Comparison of ENCODE assay signal across 1 cellular context in the genomic region with DNA sequence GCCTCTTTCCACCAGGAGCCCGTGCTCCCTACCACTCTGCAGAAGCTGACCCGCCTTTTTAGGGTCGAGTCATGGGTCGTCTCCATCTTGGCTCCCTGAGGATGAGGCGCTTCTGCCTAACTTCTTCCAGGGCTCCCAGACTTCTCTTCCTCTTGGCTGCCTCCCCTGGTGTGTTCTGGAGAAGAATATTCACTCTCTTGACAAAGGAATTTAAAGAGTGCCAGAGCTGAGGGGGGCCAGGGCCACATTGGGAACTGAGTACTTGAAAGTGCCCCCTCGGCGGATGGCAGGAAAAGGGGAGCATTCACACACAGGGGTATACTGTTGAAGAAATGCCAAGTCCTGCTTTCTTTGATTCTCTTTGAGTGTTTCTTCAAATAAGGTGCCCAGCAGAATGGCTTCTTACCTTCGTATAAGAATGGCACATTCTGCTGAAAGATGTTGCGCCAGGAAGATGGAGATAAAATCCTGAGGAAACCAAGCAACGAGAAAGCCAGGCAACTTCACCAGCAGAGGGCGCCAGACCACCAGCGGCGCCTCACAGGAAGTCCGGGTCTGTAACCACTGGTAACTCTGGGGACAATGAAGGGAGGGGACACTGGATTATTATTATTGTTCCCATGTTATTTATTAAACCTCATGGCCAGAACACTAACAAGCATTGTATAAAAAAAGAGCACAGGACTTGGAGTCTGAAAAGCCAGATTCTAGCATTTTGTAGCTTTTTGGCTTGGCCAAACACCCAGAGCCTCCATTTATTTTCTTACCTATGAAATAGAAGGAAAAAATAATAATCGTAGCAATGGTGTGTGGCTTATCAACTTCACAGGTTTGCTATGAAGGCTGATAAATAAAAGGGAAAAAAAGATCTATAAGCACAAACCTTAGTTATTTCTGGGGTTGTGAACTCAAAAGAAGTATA.
A peak's percentile ranks its signal among the peaks of the same experiment; 100 is the strongest.
TF ChIP-seq lines count a peak whose summit lies in the region.

No MANE protein-coding gene starts in this region.

TF ChIP-seq in K562, 482 proteins besides CTCF, POLR2A, EP300 and RAD21 (continued from another document and continues in another):
- TF ChIP-seq, protein P1, sequence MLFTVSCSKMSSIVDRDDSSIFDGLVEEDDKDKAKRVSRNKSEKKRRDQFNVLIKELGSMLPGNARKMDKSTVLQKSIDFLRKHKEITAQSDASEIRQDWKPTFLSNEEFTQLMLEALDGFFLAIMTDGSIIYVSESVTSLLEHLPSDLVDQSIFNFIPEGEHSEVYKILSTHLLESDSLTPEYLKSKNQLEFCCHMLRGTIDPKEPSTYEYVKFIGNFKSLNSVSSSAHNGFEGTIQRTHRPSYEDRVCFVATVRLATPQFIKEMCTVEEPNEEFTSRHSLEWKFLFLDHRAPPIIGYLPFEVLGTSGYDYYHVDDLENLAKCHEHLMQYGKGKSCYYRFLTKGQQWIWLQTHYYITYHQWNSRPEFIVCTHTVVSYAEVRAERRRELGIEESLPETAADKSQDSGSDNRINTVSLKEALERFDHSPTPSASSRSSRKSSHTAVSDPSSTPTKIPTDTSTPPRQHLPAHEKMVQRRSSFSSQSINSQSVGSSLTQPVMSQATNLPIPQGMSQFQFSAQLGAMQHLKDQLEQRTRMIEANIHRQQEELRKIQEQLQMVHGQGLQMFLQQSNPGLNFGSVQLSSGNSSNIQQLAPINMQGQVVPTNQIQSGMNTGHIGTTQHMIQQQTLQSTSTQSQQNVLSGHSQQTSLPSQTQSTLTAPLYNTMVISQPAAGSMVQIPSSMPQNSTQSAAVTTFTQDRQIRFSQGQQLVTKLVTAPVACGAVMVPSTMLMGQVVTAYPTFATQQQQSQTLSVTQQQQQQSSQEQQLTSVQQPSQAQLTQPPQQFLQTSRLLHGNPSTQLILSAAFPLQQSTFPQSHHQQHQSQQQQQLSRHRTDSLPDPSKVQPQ (CRISPR knock-in tag; IDR thresholded peaks at IDR 0.05; ENCODE audit: borderline replicate concordance): no peak
- TF ChIP-seq THRAP3 (IDR thresholded peaks at IDR 0.05; ENCODE audit: borderline replicate concordance) (no peak), TRIM24 (IDR thresholded peaks at IDR 0.05) (0 out of 4 replicates have a peak, but pooled peaks of 1 of the 2 experiments have one; percentile 21), POLR3G (IDR thresholded peaks at IDR 0.05; ENCODE audit: extremely low read depth, insufficient read length, insufficient replicate concordance) (no peak), ZNF41 (CRISPR knock-in tag; conservative IDR thresholded peaks at IDR 0.05) (no peak), CC2D1A (IDR thresholded peaks at IDR 0.05) (peak; percentile 77), MEIS2 (IDR thresholded peaks at IDR 0.05; ENCODE audit: partially characterized antibody) (peak; percentile 4), BRD9 (IDR thresholded peaks at IDR 0.05; ENCODE audit: low read depth, partially characterized antibody) (no peak), ZBED1 (IDR thresholded peaks at IDR 0.05) (no peak), ETV5 (CRISPR knock-in tag; IDR thresholded peaks at IDR 0.05; ENCODE audit: low read depth) (no peak), ARID2 (IDR thresholded peaks at IDR 0.05) (peak; percentile 10; the same call in 1 of the 2 replicates), SMAD2 (IDR thresholded peaks at IDR 0.05; ENCODE audit: low read depth, low read length) (no peak), MCM3 (IDR thresholded peaks at IDR 0.05) (no peak), ZNF354B (CRISPR knock-in tag; IDR thresholded peaks at IDR 0.05) (no peak), MAZ (CRISPR knock-in tag; conservative IDR thresholded peaks at IDR 0.05 in 1 of 2, IDR thresholded peaks at IDR 0.05 in 1 of 2) (peak in 1 of 2 experiments; percentile 40; a peak in 1 of 4 replicates), MAFK (IDR thresholded peaks at IDR 0.05; ENCODE audit: low read length) (no peak), ARHGAP35 (IDR thresholded peaks at IDR 0.05; ENCODE audit: partially characterized antibody) (no peak), ZNF76 (CRISPR knock-in tag; IDR thresholded peaks at IDR 0.05; ENCODE audit: borderline replicate concordance) (no peak), HMG20A (CRISPR knock-in tag; conservative IDR thresholded peaks at IDR 0.05) (no peak), NUFIP1 (IDR thresholded peaks at IDR 0.05; ENCODE audit: partially characterized antibody) (no peak), CHD2 (IDR thresholded peaks at IDR 0.05; ENCODE audit: low read depth, low read length) (no peak)
- TF ChIP-seq, protein P2, sequence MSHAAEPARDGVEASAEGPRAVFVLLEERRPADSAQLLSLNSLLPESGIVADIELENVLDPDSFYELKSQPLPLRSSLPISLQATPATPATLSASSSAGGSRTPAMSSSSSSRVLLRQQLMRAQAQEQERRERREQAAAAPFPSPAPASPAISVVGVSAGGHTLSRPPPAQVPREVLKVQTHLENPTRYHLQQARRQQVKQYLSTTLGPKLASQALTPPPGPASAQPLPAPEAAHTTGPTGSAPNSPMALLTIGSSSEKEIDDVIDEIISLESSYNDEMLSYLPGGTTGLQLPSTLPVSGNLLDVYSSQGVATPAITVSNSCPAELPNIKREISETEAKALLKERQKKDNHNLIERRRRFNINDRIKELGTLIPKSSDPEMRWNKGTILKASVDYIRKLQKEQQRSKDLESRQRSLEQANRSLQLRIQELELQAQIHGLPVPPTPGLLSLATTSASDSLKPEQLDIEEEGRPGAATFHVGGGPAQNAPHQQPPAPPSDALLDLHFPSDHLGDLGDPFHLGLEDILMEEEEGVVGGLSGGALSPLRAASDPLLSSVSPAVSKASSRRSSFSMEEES (CRISPR knock-in tag; IDR thresholded peaks at IDR 0.05): no peak
- TF ChIP-seq, protein P3, sequence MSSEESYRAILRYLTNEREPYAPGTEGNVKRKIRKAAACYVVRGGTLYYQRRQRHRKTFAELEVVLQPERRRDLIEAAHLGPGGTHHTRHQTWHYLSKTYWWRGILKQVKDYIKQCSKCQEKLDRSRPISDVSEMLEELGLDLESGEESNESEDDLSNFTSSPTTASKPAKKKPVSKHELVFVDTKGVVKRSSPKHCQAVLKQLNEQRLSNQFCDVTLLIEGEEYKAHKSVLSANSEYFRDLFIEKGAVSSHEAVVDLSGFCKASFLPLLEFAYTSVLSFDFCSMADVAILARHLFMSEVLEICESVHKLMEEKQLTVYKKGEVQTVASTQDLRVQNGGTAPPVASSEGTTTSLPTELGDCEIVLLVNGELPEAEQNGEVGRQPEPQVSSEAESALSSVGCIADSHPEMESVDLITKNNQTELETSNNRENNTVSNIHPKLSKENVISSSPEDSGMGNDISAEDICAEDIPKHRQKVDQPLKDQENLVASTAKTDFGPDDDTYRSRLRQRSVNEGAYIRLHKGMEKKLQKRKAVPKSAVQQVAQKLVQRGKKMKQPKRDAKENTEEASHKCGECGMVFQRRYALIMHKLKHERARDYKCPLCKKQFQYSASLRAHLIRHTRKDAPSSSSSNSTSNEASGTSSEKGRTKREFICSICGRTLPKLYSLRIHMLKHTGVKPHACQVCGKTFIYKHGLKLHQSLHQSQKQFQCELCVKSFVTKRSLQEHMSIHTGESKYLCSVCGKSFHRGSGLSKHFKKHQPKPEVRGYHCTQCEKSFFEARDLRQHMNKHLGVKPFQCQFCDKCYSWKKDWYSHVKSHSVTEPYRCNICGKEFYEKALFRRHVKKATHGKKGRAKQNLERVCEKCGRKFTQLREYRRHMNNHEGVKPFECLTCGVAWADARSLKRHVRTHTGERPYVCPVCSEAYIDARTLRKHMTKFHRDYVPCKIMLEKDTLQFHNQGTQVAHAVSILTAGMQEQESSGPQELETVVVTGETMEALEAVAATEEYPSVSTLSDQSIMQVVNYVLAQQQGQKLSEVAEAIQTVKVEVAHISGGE (CRISPR knock-in tag; IDR thresholded peaks at IDR 0.05): peak in 2 of 3 experiments; percentile 66 to 78; a peak in 4 of 6 replicates
- TF ChIP-seq, protein P4, sequence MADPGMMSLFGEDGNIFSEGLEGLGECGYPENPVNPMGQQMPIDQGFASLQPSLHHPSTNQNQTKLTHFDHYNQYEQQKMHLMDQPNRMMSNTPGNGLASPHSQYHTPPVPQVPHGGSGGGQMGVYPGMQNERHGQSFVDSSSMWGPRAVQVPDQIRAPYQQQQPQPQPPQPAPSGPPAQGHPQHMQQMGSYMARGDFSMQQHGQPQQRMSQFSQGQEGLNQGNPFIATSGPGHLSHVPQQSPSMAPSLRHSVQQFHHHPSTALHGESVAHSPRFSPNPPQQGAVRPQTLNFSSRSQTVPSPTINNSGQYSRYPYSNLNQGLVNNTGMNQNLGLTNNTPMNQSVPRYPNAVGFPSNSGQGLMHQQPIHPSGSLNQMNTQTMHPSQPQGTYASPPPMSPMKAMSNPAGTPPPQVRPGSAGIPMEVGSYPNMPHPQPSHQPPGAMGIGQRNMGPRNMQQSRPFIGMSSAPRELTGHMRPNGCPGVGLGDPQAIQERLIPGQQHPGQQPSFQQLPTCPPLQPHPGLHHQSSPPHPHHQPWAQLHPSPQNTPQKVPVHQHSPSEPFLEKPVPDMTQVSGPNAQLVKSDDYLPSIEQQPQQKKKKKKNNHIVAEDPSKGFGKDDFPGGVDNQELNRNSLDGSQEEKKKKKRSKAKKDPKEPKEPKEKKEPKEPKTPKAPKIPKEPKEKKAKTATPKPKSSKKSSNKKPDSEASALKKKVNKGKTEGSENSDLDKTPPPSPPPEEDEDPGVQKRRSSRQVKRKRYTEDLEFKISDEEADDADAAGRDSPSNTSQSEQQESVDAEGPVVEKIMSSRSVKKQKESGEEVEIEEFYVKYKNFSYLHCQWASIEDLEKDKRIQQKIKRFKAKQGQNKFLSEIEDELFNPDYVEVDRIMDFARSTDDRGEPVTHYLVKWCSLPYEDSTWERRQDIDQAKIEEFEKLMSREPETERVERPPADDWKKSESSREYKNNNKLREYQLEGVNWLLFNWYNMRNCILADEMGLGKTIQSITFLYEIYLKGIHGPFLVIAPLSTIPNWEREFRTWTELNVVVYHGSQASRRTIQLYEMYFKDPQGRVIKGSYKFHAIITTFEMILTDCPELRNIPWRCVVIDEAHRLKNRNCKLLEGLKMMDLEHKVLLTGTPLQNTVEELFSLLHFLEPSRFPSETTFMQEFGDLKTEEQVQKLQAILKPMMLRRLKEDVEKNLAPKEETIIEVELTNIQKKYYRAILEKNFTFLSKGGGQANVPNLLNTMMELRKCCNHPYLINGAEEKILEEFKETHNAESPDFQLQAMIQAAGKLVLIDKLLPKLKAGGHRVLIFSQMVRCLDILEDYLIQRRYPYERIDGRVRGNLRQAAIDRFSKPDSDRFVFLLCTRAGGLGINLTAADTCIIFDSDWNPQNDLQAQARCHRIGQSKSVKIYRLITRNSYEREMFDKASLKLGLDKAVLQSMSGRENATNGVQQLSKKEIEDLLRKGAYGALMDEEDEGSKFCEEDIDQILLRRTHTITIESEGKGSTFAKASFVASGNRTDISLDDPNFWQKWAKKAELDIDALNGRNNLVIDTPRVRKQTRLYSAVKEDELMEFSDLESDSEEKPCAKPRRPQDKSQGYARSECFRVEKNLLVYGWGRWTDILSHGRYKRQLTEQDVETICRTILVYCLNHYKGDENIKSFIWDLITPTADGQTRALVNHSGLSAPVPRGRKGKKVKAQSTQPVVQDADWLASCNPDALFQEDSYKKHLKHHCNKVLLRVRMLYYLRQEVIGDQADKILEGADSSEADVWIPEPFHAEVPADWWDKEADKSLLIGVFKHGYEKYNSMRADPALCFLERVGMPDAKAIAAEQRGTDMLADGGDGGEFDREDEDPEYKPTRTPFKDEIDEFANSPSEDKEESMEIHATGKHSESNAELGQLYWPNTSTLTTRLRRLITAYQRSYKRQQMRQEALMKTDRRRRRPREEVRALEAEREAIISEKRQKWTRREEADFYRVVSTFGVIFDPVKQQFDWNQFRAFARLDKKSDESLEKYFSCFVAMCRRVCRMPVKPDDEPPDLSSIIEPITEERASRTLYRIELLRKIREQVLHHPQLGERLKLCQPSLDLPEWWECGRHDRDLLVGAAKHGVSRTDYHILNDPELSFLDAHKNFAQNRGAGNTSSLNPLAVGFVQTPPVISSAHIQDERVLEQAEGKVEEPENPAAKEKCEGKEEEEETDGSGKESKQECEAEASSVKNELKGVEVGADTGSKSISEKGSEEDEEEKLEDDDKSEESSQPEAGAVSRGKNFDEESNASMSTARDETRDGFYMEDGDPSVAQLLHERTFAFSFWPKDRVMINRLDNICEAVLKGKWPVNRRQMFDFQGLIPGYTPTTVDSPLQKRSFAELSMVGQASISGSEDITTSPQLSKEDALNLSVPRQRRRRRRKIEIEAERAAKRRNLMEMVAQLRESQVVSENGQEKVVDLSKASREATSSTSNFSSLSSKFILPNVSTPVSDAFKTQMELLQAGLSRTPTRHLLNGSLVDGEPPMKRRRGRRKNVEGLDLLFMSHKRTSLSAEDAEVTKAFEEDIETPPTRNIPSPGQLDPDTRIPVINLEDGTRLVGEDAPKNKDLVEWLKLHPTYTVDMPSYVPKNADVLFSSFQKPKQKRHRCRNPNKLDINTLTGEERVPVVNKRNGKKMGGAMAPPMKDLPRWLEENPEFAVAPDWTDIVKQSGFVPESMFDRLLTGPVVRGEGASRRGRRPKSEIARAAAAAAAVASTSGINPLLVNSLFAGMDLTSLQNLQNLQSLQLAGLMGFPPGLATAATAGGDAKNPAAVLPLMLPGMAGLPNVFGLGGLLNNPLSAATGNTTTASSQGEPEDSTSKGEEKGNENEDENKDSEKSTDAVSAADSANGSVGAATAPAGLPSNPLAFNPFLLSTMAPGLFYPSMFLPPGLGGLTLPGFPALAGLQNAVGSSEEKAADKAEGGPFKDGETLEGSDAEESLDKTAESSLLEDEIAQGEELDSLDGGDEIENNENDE (IDR thresholded peaks at IDR 0.05; ENCODE audit: low read depth, low read length): no peak
- TF ChIP-seq, protein P5, sequence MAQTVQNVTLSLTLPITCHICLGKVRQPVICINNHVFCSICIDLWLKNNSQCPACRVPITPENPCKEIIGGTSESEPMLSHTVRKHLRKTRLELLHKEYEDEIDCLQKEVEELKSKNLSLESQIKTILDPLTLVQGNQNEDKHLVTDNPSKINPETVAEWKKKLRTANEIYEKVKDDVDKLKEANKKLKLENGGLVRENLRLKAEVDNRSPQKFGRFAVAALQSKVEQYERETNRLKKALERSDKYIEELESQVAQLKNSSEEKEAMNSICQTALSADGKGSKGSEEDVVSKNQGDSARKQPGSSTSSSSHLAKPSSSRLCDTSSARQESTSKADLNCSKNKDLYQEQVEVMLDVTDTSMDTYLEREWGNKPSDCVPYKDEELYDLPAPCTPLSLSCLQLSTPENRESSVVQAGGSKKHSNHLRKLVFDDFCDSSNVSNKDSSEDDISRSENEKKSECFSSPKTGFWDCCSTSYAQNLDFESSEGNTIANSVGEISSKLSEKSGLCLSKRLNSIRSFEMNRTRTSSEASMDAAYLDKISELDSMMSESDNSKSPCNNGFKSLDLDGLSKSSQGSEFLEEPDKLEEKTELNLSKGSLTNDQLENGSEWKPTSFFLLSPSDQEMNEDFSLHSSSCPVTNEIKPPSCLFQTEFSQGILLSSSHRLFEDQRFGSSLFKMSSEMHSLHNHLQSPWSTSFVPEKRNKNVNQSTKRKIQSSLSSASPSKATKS (CRISPR knock-in tag; IDR thresholded peaks at IDR 0.05): no peak
- TF ChIP-seq, protein P6, sequence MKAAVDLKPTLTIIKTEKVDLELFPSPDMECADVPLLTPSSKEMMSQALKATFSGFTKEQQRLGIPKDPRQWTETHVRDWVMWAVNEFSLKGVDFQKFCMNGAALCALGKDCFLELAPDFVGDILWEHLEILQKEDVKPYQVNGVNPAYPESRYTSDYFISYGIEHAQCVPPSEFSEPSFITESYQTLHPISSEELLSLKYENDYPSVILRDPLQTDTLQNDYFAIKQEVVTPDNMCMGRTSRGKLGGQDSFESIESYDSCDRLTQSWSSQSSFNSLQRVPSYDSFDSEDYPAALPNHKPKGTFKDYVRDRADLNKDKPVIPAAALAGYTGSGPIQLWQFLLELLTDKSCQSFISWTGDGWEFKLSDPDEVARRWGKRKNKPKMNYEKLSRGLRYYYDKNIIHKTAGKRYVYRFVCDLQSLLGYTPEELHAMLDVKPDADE (conservative IDR thresholded peaks at IDR 0.05; ENCODE audit: control insufficient read depth, low read depth, low read length): no peak
